Comparison of ENCODE assay signal across 1 cellular context in genomic region chr2:96760036-96760985, GRCh38.
TF ChIP-seq lines count a peak whose summit lies in the region.

TSS of gene CNNM4 (plus strand) at chr2:96760902. CDS start at chr2:96761000, 98 bp downstream.

TF ChIP-seq in HepG2, 621 proteins besides CTCF, POLR2A, EP300 and RAD21 (continued from another document):
- TF ChIP-seq TFDP2 (CRISPR knock-in tag; IDR thresholded peaks at IDR 0.05): peak; percentile 86
- no peak; the same call in none of the 2 replicates for TF ChIP-seq KMT2A (CRISPR knock-in tag; IDR thresholded peaks at IDR 0.05)
- no peak for TF ChIP-seq MTA1 (CRISPR knock-in tag; IDR thresholded peaks at IDR 0.05; ENCODE audit: borderline replicate concordance)
- TF ChIP-seq ZNF567 (CRISPR knock-in tag; IDR thresholded peaks at IDR 0.05; ENCODE audit: borderline replicate concordance): peak; percentile 55; the same call in 1 of the 2 replicates
- TF ChIP-seq USF2 (IDR thresholded peaks at IDR 0.05; ENCODE audit: low read depth, low read length): no peak
- no peak for TF ChIP-seq USF2 (CRISPR knock-in tag; IDR thresholded peaks at IDR 0.05; ENCODE audit: borderline replicate concordance)
- no peak for TF ChIP-seq KLF9 (CRISPR knock-in tag; IDR thresholded peaks at IDR 0.05; ENCODE audit: low read depth)
- TF ChIP-seq SRSF9 (IDR thresholded peaks at IDR 0.05; ENCODE audit: borderline replicate concordance, insufficient read depth, low read depth, low read length, poor library complexity, severe bottlenecking): no peak
- TF ChIP-seq ZFP91 (CRISPR knock-in tag; IDR thresholded peaks at IDR 0.05; ENCODE audit: borderline replicate concordance): peak; percentile 96
- TF ChIP-seq EZH2 (conservative IDR thresholded peaks at IDR 0.05; ENCODE audit: low read depth, low read length): no peak
- no peak for TF ChIP-seq PLSCR1 (CRISPR knock-in tag; IDR thresholded peaks at IDR 0.05; ENCODE audit: borderline replicate concordance)
- TF ChIP-seq, protein P1, sequence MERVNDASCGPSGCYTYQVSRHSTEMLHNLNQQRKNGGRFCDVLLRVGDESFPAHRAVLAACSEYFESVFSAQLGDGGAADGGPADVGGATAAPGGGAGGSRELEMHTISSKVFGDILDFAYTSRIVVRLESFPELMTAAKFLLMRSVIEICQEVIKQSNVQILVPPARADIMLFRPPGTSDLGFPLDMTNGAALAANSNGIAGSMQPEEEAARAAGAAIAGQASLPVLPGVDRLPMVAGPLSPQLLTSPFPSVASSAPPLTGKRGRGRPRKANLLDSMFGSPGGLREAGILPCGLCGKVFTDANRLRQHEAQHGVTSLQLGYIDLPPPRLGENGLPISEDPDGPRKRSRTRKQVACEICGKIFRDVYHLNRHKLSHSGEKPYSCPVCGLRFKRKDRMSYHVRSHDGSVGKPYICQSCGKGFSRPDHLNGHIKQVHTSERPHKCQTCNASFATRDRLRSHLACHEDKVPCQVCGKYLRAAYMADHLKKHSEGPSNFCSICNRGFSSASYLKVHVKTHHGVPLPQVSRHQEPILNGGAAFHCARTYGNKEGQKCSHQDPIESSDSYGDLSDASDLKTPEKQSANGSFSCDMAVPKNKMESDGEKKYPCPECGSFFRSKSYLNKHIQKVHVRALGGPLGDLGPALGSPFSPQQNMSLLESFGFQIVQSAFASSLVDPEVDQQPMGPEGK (CRISPR knock-in tag; IDR thresholded peaks at IDR 0.05): no peak
- TF ChIP-seq CSRNP2 (CRISPR knock-in tag; conservative IDR thresholded peaks at IDR 0.05; ENCODE audit: low read depth): no peak
